Comparison of ENCODE assay signal across 8 cellular contexts in genomic region chr12:56206373-56207166, GRCh38. TPM values are rescaled to one million over a fixed set of nuclear protein-coding genes. Genes with fewer than 3 reads are reported as not detected.
DNase-seq lines count a peak whose midpoint lies in the region; ATAC-seq and TF ChIP-seq lines count a peak whose summit lies in the region.

No MANE protein-coding gene starts in this region.

- H3K79me2 ChIP-seq in parathyroid adenoma, result no peaks in the 10 kb centered on the region

- no peaks in the 10 kb centered on the region for H3K4me1 Mint-ChIP-seq in activated CD4-positive, alpha-beta memory T cell treated with anti-CD3 and anti-CD28 coated beads for 36 hours (ENCODE audit: low read depth)

- DNase-seq in NCI-H2081 (lab: John Stamatoyannopoulos, UW) (peak; percentile 6 to 8), NCI-H2081 treated with DMSO at 0.1 percent for 48 hours (lab: John Stamatoyannopoulos, UW) (no peak), LHCN-M2 (ENCODE audit: low read depth) (peak; percentile 47), fibroblast of mammary gland (ENCODE audit: low read depth) (peak; percentile 69)
- DNase-seq in activated CD4-positive, alpha-beta memory T cell treated with anti-CD3 and anti-CD28 coated beads for 36 hours, result peak; percentile 59

- no peak overlapping the region for H3K4me2 ChIP-seq in parathyroid adenoma (ENCODE audit: low read length)

- H3K4me1 ChIP-seq in parathyroid adenoma, result no peaks in the 10 kb centered on the region

- POLR2A ChIA-PET in activated CD4-positive, alpha-beta memory T cell treated with anti-CD3 and anti-CD28 coated beads for 36 hours (lab: Charles Lee), result no interaction called here

- peak; percentile 77 for TF ChIP-seq CTCF in fibroblast of mammary gland (conservative IDR thresholded peaks at IDR 0.05; ENCODE audit: control insufficient read depth, insufficient read depth, low read depth, low read length)
- TF ChIP-seq CTCF in parathyroid adenoma (IDR thresholded peaks at IDR 0.05), result peak; percentile 63

- H3K4me3 ChIP-seq in fibroblast of mammary gland (ENCODE audit: control insufficient read depth, low read depth, low read length), result no peak overlapping the region
- H3K4me3 ChIP-seq in parathyroid adenoma (ENCODE audit: low read depth, low read length), result no peak overlapping the region

- no peaks in the 10 kb centered on the region for H3K27me3 ChIP-seq in parathyroid adenoma (ENCODE audit: control insufficient read depth, insufficient read depth, low read length)

- no peak overlapping the region for H3K27ac Mint-ChIP-seq in activated CD4-positive, alpha-beta memory T cell treated with anti-CD3 and anti-CD28 coated beads for 36 hours

- H3K27ac ChIP-seq in parathyroid adenoma, result no peak overlapping the region

- peaks cover 33% of the 10 kb centered on the region for H3K36me3 Mint-ChIP-seq in activated CD4-positive, alpha-beta memory T cell treated with anti-CD3 and anti-CD28 coated beads for 36 hours

- no peak overlapping the region for H3K9ac ChIP-seq in parathyroid adenoma

- ATAC-seq in HG02759 (IDR thresholded peaks at IDR 0.05; ENCODE audit: unreplicated experiment) (no peak), HG03135 (IDR thresholded peaks at IDR 0.05; ENCODE audit: unreplicated experiment) (no peak)

- intact Hi-C loops in activated CD4-positive, alpha-beta memory T cell treated with anti-CD3 and anti-CD28 coated beads for 36 hours (cut with micrococcal nuclease), result loop anchor here (2.0 kb wide), 1 partner anchor 16 kb away; no protein-coding TSS in a partner anchor

- H3K36me3 ChIP-seq in parathyroid adenoma (ENCODE audit: control insufficient read depth, insufficient read depth, low read length), result no peaks in the 10 kb centered on the region

- no peak overlapping the region for H2AFZ ChIP-seq in parathyroid adenoma

- H3K9me3 ChIP-seq in parathyroid adenoma (ENCODE audit: control insufficient read depth, low read length), result no peaks in the 10 kb centered on the region

- H3K27me3 Mint-ChIP-seq in activated CD4-positive, alpha-beta memory T cell treated with anti-CD3 and anti-CD28 coated beads for 36 hours, result no peaks in the 10 kb centered on the region

- no peaks in the 10 kb centered on the region for H3K9me3 Mint-ChIP-seq in activated CD4-positive, alpha-beta memory T cell treated with anti-CD3 and anti-CD28 coated beads for 36 hours

- CTCF ChIA-PET in activated CD4-positive, alpha-beta memory T cell treated with anti-CD3 and anti-CD28 coated beads for 36 hours (lab: Charles Lee), result interaction anchor here (0.6 to 3.5 kb wide), 19 partner anchors 10 to 585 kb away, joined by 3 to 33 read pairs (median 4); partner anchors contain the start of genes ANKRD52, CNPY2, COQ10A and MYL6

- H3K4me3 Mint-ChIP-seq in activated CD4-positive, alpha-beta memory T cell treated with anti-CD3 and anti-CD28 coated beads for 36 hours, result no peak overlapping the region

RNA-seq across cellular contexts. Expression of gene RNF41, which starts 15.2 kb away (rescaled TPM):
- 50.3 and 52.8 TPM in 2 replicates for total RNA-seq in LHCN-M2 (2014; rRNA removed)
- 34.0 TPM for polyA plus RNA-seq in LHCN-M2 (2012)
- total RNA-seq in activated CD4-positive, alpha-beta memory T cell treated with anti-CD3 and anti-CD28 coated beads for 36 hours, result 10 to 100 TPM; 28.2 to 31.2 TPM

RNA-seq across cellular contexts. Expression of gene SMARCC2, which starts 17.3 kb away (rescaled TPM):
- 41.6 and 60.4 TPM in 2 replicates for total RNA-seq in LHCN-M2 (2014; rRNA removed)
- 40.9 TPM for polyA plus RNA-seq in LHCN-M2 (2012)
- total RNA-seq in activated CD4-positive, alpha-beta memory T cell treated with anti-CD3 and anti-CD28 coated beads for 36 hours, result 100 to 1,000 TPM in 1 of 2 experiments, 10 to 100 TPM in 1; 96.4 to 103 TPM

RNA-seq across cellular contexts. Expression of gene NABP2, which starts 17.6 kb away (rescaled TPM):
- 47.1 and 57.1 TPM in 2 replicates for total RNA-seq in LHCN-M2 (2014; rRNA removed)
- 53.7 TPM for polyA plus RNA-seq in LHCN-M2 (2012)
- 10 to 100 TPM; 62.0 to 62.2 TPM for total RNA-seq in activated CD4-positive, alpha-beta memory T cell treated with anti-CD3 and anti-CD28 coated beads for 36 hours

RNA-seq across cellular contexts. Expression of gene SLC39A5, which starts 23.3 kb away (rescaled TPM):
- total RNA-seq in LHCN-M2 (2014; rRNA removed), result not detected in 2 replicates
- not detected for polyA plus RNA-seq in LHCN-M2 (2012)
- total RNA-seq in activated CD4-positive, alpha-beta memory T cell treated with anti-CD3 and anti-CD28 coated beads for 36 hours, result 1 to 10 TPM in 1 of 2 experiments, under 1 TPM in 1; 0.59 to 1.7 TPM

RNA-seq across cellular contexts. Expression of gene MYL6, which starts 48.4 kb away (rescaled TPM):
- total RNA-seq in LHCN-M2 (2014; rRNA removed), result 1,787 and 1,859 TPM in 2 replicates
- polyA plus RNA-seq in LHCN-M2 (2012), result 6,959 TPM
- 1,000 to 10,000 TPM; 1,196 to 1,215 TPM for total RNA-seq in activated CD4-positive, alpha-beta memory T cell treated with anti-CD3 and anti-CD28 coated beads for 36 hours
